Comparison of ENCODE assay signal across 8 cellular contexts in genomic region chr3:75429561-75430220, GRCh38.
A peak's percentile ranks its signal among the peaks of the same experiment; 100 is the strongest.
DNase-seq lines count a peak whose midpoint lies in the region; ATAC-seq, FAIRE-seq and TF ChIP-seq lines count a peak whose summit lies in the region.
"Not testable (repeated sequence)": the region's sequence is repeated elsewhere in the genome, so short reads cannot be mapped to it uniquely, and the experiment has no call there.

No MANE protein-coding gene starts in this region.

- 42 to 61% methylated on average over 2 to 4 of the region's 9 CpGs for WGBS in gastroesophageal sphincter (ENCODE audit: low coverage in 1 of 2), 2 donors

- H3K27me3 Mint-ChIP-seq in astrocyte (ENCODE audit: low read depth, unreplicated experiment); naive thymus-derived CD4-positive, alpha-beta T cell: not testable (repeated sequence)

- H3K4me3 Mint-ChIP-seq in astrocyte (ENCODE audit: unreplicated experiment); naive thymus-derived CD4-positive, alpha-beta T cell: not testable (repeated sequence)

- not testable (repeated sequence) for H3K9me3 ChIP-seq in astrocyte (ENCODE audit: insufficient read depth, low read depth, low read length); gastroesophageal sphincter; naive thymus-derived CD4-positive, alpha-beta T cell (ENCODE audit: control insufficient read depth in 2 of 3, low read length in 3 of 3)

- H3K27ac Mint-ChIP-seq in astrocyte (ENCODE audit: unreplicated experiment) = peak overlapping the region; percentile 92
- peak overlapping the region in 2 of 9 donors; percentile 9 to 69 for H3K27ac Mint-ChIP-seq in naive thymus-derived CD4-positive, alpha-beta T cell

- TF ChIP-seq POLR2A in gastroesophageal sphincter (IDR thresholded peaks at IDR 0.05) = not testable (repeated sequence)

- CTCF ChIA-PET in naive thymus-derived CD4-positive, alpha-beta T cell (lab: Charles Lee) = interaction anchor here (1.1 kb wide), 1 partner anchor 10 kb away, joined by 4 read pairs; no protein-coding TSS in a partner anchor

- intact Hi-C loops in naive thymus-derived CD4-positive, alpha-beta T cell (cut with micrococcal nuclease) = loop anchor here (1.0 to 5.0 kb wide), 4 partner anchors 135 to 237 kb away; no protein-coding TSS in a partner anchor

- H3K4me3 ChIP-seq in HFF-Myc (replicated peaks; ENCODE audit: low read depth, low read length); astrocyte (ENCODE audit: insufficient read depth, low read depth, low read length); gastroesophageal sphincter; naive thymus-derived CD4-positive, alpha-beta T cell (ENCODE audit: low read length): not testable (repeated sequence)

- not testable (repeated sequence) for FAIRE-seq in astrocyte (lab: Jason Lieb, UNC)

- H4K20me1 ChIP-seq in astrocyte (ENCODE audit: insufficient read depth, low read length) = peaks cover 12% of the 10 kb centered on the region

- not testable (repeated sequence) for H3K36me3 Mint-ChIP-seq in astrocyte (ENCODE audit: low read depth, unreplicated experiment)
- peaks cover 0 to 18% (median 0%) of the 10 kb centered on the region in 5 donors for H3K36me3 Mint-ChIP-seq in naive thymus-derived CD4-positive, alpha-beta T cell

- H3K36me3 ChIP-seq in astrocyte (ENCODE audit: insufficient read depth, low read length) = not testable (repeated sequence)
- peaks cover 0 to 61% of the 10 kb centered on the region in 2 donors for H3K36me3 ChIP-seq in gastroesophageal sphincter
- peaks cover 0 to 15% (median 0%) of the 10 kb centered on the region in 3 experiments for H3K36me3 ChIP-seq in naive thymus-derived CD4-positive, alpha-beta T cell (ENCODE audit: control insufficient read depth in 2 of 3, insufficient read depth in 3 of 3, low read length in 3 of 3)

- peak; percentile 52 to 53 for DNase-seq in AML-193 (lab: John Stamatoyannopoulos, UW)
- peak; percentile 32 for DNase-seq in HFF-Myc (ENCODE audit: extremely low read depth, low read depth)
- DNase-seq in NCI-H524 (lab: John Stamatoyannopoulos, UW) = peak; percentile 22 to 70
- peak; percentile 56 for DNase-seq in activated CD4-positive, CD25-positive, alpha-beta regulatory T cell treated with anti-CD3 and anti-CD28 coated beads, Interleukin-2, amount 50 U/mL, for 72 hours
- peak; percentile 54 for DNase-seq in astrocyte (ENCODE audit: low read depth)
- peak in 8 of 9 donors; percentile 33 to 68 (median 44) for DNase-seq in naive thymus-derived CD4-positive, alpha-beta T cell
- peak; percentile 39 to 58 (median 48) for DNase-seq in stimulated activated CD4-positive, alpha-beta T cell treated with anti-CD3 and anti-CD28 coated beads, TNF-alpha, amount 100 ng/mL, for 4 hours (ENCODE audit: low read depth in 3 of 3)

- peaks cover 27% of the 10 kb centered on the region for H3K4me1 Mint-ChIP-seq in astrocyte (ENCODE audit: low read depth, unreplicated experiment)
- H3K4me1 Mint-ChIP-seq in naive thymus-derived CD4-positive, alpha-beta T cell = peaks cover 5 to 20% (median 10%) of the 10 kb centered on the region in 7 donors

- not testable (repeated sequence) for H2AFZ ChIP-seq in astrocyte (ENCODE audit: low read depth, low read length)

- not testable (repeated sequence) for H3K9me3 Mint-ChIP-seq in astrocyte (ENCODE audit: unreplicated experiment); naive thymus-derived CD4-positive, alpha-beta T cell

- TF ChIP-seq CTCF in HFF-Myc (IDR thresholded peaks at IDR 0.05; ENCODE audit: low read depth, low read length, missing control alignments) (peak; percentile 71), astrocyte (IDR thresholded peaks at IDR 0.05; ENCODE audit: insufficient read depth, low read depth, low read length) (peak; percentile 64), gastroesophageal sphincter (IDR thresholded peaks at IDR 0.05) (peak in 3 of 4 experiments; percentile 79 to 89 (median 87))

- H3K9ac ChIP-seq in astrocyte (ENCODE audit: low read length) = peak overlapping the region; percentile 18

- not testable (repeated sequence) for TF ChIP-seq EP300 in gastroesophageal sphincter (IDR thresholded peaks at IDR 0.05)

- peak overlapping the region; percentile 15 for H3K4me2 ChIP-seq in astrocyte (ENCODE audit: low read length)

- H3K27ac ChIP-seq in astrocyte (ENCODE audit: low read depth, low read length); naive thymus-derived CD4-positive, alpha-beta T cell (ENCODE audit: low read depth, low read length): not testable (repeated sequence)
- H3K27ac ChIP-seq in gastroesophageal sphincter = peak overlapping the region in 1 of 4 donors; percentile 2

- H3K4me1 ChIP-seq in astrocyte (ENCODE audit: insufficient read depth, low read length) = peaks cover 16% of the 10 kb centered on the region
- H3K4me1 ChIP-seq in gastroesophageal sphincter = peaks cover 0 to 27% (median 2%) of the 10 kb centered on the region in 3 donors
- H3K4me1 ChIP-seq in naive thymus-derived CD4-positive, alpha-beta T cell (ENCODE audit: control insufficient read depth in 2 of 2, insufficient read depth in 2 of 2, low read length in 2 of 2) = not testable (repeated sequence)

- H3K79me2 ChIP-seq in astrocyte (ENCODE audit: insufficient read depth, low read length) = not testable (repeated sequence)

- POLR2A ChIA-PET in naive thymus-derived CD4-positive, alpha-beta T cell (lab: Charles Lee) = not testable (repeated sequence)

- ATAC-seq in gastroesophageal sphincter; naive thymus-derived CD4-positive, alpha-beta T cell: not testable (repeated sequence)

- not testable (repeated sequence) for H3K27me3 ChIP-seq in astrocyte (ENCODE audit: insufficient read depth, low read length); gastroesophageal sphincter; naive thymus-derived CD4-positive, alpha-beta T cell (ENCODE audit: control insufficient read depth in 2 of 2, insufficient read depth in 2 of 2, low read length in 2 of 2)
